11 cellular contexts compared by ENCODE assay signal in the genomic region with DNA sequence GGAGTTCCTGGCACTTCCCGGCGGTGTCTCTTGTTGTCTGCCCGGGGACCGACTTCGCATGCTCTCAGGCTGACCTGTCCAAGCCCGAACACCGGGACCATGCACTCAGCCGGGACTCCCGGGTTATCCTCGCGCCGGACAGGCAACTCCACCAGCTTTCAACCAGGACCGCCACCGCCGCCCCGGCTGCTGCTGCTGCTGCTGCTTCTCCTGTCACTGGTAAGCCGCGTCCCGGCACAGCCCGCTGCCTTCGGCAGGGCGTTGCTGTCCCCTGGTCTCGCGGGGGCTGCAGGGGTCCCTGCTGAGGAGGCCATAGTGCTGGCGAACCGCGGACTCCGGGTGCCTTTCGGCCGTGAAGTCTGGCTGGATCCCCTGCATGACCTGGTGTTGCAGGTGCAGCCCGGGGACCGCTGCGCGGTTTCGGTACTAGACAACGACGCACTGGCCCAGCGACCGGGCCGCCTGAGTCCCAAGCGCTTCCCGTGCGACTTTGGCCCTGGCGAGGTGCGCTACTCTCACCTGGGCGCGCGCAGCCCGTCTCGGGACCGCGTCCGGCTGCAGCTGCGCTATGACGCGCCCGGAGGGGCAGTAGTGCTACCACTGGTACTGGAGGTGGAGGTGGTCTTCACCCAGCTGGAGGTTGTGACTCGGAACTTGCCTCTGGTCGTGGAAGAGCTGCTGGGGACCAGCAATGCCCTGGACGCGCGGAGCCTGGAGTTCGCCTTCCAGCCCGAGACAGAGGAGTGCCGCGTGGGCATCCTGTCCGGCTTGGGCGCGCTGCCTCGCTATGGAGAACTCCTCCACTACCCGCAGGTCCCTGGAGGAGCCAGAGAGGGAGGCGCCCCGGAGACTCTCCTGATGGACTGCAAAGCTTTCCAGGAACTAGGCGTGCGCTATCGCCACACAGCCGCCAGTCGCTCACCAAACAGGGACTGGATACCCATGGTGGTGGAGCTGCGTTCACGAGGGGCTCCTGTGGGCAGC. TPM values are rescaled to one million over a fixed set of nuclear protein-coding genes. Genes with fewer than 3 reads are reported as not detected.
DNase-seq lines count a peak whose midpoint lies in the region; ATAC-seq and TF ChIP-seq lines count a peak whose summit lies in the region.
"Had no signal": no experiment of that assay in that cellular context is flagged by ENCODE, and none has a peak within 500 bp of the region (broad histone marks: within the 10 kb centered on the region; RNA-seq: fewer than 3 reads in every experiment).

No MANE protein-coding gene starts in this region.

- POLR2A ChIA-PET in CD4-positive, alpha-beta T cell (lab: Charles Lee), result no interaction called here

- peaks cover 27% of the 10 kb centered on the region for H3K27me3 Mint-ChIP-seq in osteocyte (ENCODE audit: unreplicated experiment)
- H3K27me3 Mint-ChIP-seq in CD4-positive, alpha-beta T cell, result peaks cover 27% of the 10 kb centered on the region

- ATAC-seq in GM18909 (IDR thresholded peaks at IDR 0.05; ENCODE audit: poor library complexity, unreplicated experiment) (no peak), GM21526 (IDR thresholded peaks at IDR 0.05; ENCODE audit: low FRiP score, unreplicated experiment) (no peak)
- ATAC-seq in CD4-positive, alpha-beta T cell (ENCODE audit: poor library complexity), result no peak

- no peaks in the 10 kb centered on the region for H3K9me3 ChIP-seq in CD4-positive, alpha-beta T cell (ENCODE audit: control insufficient read depth, low read length)

- no peak for TF ChIP-seq CTCF in osteocyte (IDR thresholded peaks at IDR 0.05)
- no peak for TF ChIP-seq CTCF in CD4-positive, alpha-beta T cell (IDR thresholded peaks at IDR 0.05)

- H3K4me3 Mint-ChIP-seq in osteocyte (ENCODE audit: unreplicated experiment), result peak overlapping the region; percentile 73
- H3K4me3 Mint-ChIP-seq in CD4-positive, alpha-beta T cell, result no peak overlapping the region
- H3K4me3 Mint-ChIP-seq: IgD-negative memory B cell, memory B cell had no signal

- H3K27ac ChIP-seq in CD4-positive, alpha-beta T cell (ENCODE audit: low read depth, low read length), result no peak overlapping the region

- H3K27ac Mint-ChIP-seq in osteocyte (ENCODE audit: unreplicated experiment), result no peak overlapping the region
- H3K27ac Mint-ChIP-seq in CD4-positive, alpha-beta T cell, result no peak overlapping the region
- H3K27ac Mint-ChIP-seq: IgD-negative memory B cell, memory B cell had no signal

- DNase-seq in EL (peak; percentile 18), NCI-H526 treated with DMSO at 0.1 percent for 48 hours (lab: John Stamatoyannopoulos, UW) (peak; percentile 37), foreskin melanocyte (peak; percentile 5), osteocyte (ENCODE audit: extremely low spot score, unreplicated experiment) (peak; percentile 86), SHP77 (lab: John Stamatoyannopoulos, UW) (no peak)
- no peak for DNase-seq in CD4-positive, alpha-beta T cell
- DNase-seq: activated CD4-positive, alpha-beta T cell treated with anti-CD3 and anti-CD28 coated beads, Interleukin-2, amount 50 U/mL, for 48 hours had no signal

- peaks cover 16% of the 10 kb centered on the region for H3K4me1 Mint-ChIP-seq in osteocyte (ENCODE audit: unreplicated experiment)
- H3K4me1 Mint-ChIP-seq in CD4-positive, alpha-beta T cell (ENCODE audit: low read depth), result no peaks in the 10 kb centered on the region
- H3K4me1 Mint-ChIP-seq: memory B cell had no signal

- CTCF ChIA-PET in CD4-positive, alpha-beta T cell (lab: Charles Lee), result no interaction called here

- H3K27me3 ChIP-seq in CD4-positive, alpha-beta T cell (ENCODE audit: control insufficient read depth, insufficient read depth, low read length), result peaks cover 22% of the 10 kb centered on the region

- H3K9me3 Mint-ChIP-seq in osteocyte (ENCODE audit: unreplicated experiment), result no peaks in the 10 kb centered on the region
- peaks cover 3% of the 10 kb centered on the region for H3K9me3 Mint-ChIP-seq in CD4-positive, alpha-beta T cell
- H3K9me3 Mint-ChIP-seq: memory B cell had no signal

- no peaks in the 10 kb centered on the region for H3K36me3 Mint-ChIP-seq in osteocyte (ENCODE audit: unreplicated experiment)
- H3K36me3 Mint-ChIP-seq in CD4-positive, alpha-beta T cell (ENCODE audit: low read depth), result no peaks in the 10 kb centered on the region
- H3K36me3 Mint-ChIP-seq: IgD-negative memory B cell, memory B cell had no signal

- intact Hi-C loops in CD4-positive, alpha-beta T cell (cut with DNase I, micrococcal nuclease), result no loop called here

RNA-seq across cellular contexts. Expression of gene FREM2, which starts 0.7 kb away (rescaled TPM):
- total RNA-seq in osteocyte, result 0.30 and 0.37 TPM in 2 replicates
- total RNA-seq in CD4-positive, alpha-beta T cell, result not detected

Comparison
In these comparisons a context has a peak if more than half of its experiments do, and no peak if none do; other contexts are left out.
1. DNase-seq: peak in EL (single experiment), NCI-H526 treated with DMSO at 0.1 percent for 48 hours (single experiment), foreskin melanocyte (single experiment) and osteocyte (single experiment); none in SHP77 (0 of 2) and CD4-positive, alpha-beta T cell (0 of 10).